In genomic region chr1:94633051-94633450, GRCh38 we compare ENCODE assay signal across 24 cellular contexts.
DNase-seq lines count a peak whose midpoint lies in the region; ATAC-seq and TF ChIP-seq lines count a peak whose summit lies in the region.
"Had no signal": no experiment of that assay in that cellular context is flagged by ENCODE, and none has a peak within 500 bp of the region (broad histone marks: within the 10 kb centered on the region; RNA-seq: fewer than 3 reads in every experiment).

No MANE protein-coding gene starts in this region.

- H3K4me3 ChIP-seq in body of pancreas (no peak overlapping the region), hepatocyte (no peak overlapping the region)
- H3K4me3 ChIP-seq: K562, right atrium auricular region, vagina had no signal

- DNase-seq in GM03348 (ENCODE audit: low spot score) (peak; percentile 59), body of pancreas (peak in 1 of 4 donors; percentile 46), hepatocyte (ENCODE audit: low spot score) (no peak)
- DNase-seq in activated CD4-positive, alpha-beta T cell treated with anti-CD3 and anti-CD28 coated beads, Interleukin-2, amount 10 ng/mL, durations not matched to agents 7 days and 5 days = no peak
- DNase-seq in stimulated activated CD4-positive, alpha-beta T cell treated with anti-CD3 and anti-CD28 coated beads, Interleukin-15, amount 100 ng/mL, for 24 hours = no peak
- DNase-seq: activated CD4-positive, alpha-beta T cell treated with anti-CD3 and anti-CD28 coated beads, Interleukin-2, amount 10 ng/mL, durations not matched to agents 24 days and 14 days; activated CD8-positive, alpha-beta memory T cell treated with anti-CD3 and anti-CD28 coated beads, Interleukin-2, amount 10 ng/mL, durations not matched to agents 7 days and 5 days; C1 segment of cervical spinal cord; Calu3; effector memory CD8-positive, alpha-beta T cell; head of caudate nucleus; left colon; mesenchymal stem cell; naive B cell; NCI-H69; stimulated activated CD8-positive, alpha-beta memory T cell treated with anti-CD3 and anti-CD28 coated beads, Interleukin-4, amount 100 ng/mL, for 48 hours; T-helper 17 cell had no signal

- H3K36me3 ChIP-seq in body of pancreas (replicated peaks in 1 of 2; ENCODE audit: insufficient read depth in 1 of 2, low read depth in 2 of 2) = no peaks in the 10 kb centered on the region
- no peaks in the 10 kb centered on the region for H3K36me3 ChIP-seq in hepatocyte (replicated peaks; ENCODE audit: insufficient read depth, low read depth)
- H3K36me3 ChIP-seq: right atrium auricular region, vagina had no signal

- no peaks in the 10 kb centered on the region for H3K9me2 ChIP-seq in hepatocyte (replicated peaks; ENCODE audit: insufficient read depth)

- H3K27me3 ChIP-seq in body of pancreas (no peaks in the 10 kb centered on the region), hepatocyte (no peaks in the 10 kb centered on the region)
- H3K27me3 ChIP-seq: right atrium auricular region, vagina had no signal

- no peak overlapping the region for H3K27ac Mint-ChIP-seq in activated CD4-positive, alpha-beta T cell treated with anti-CD3 and anti-CD28 coated beads, Interleukin-2, amount 10 ng/mL, durations not matched to agents 7 days and 5 days
- H3K27ac Mint-ChIP-seq: activated CD4-positive, alpha-beta T cell treated with anti-CD3 and anti-CD28 coated beads, Interleukin-2, amount 10 ng/mL, durations not matched to agents 24 days and 14 days; activated CD8-positive, alpha-beta memory T cell treated with anti-CD3 and anti-CD28 coated beads, Interleukin-2, amount 10 ng/mL, durations not matched to agents 7 days and 5 days; activated naive CD4-positive, alpha-beta T cell treated with anti-CD3 and anti-CD28 coated beads, Interleukin-2, amount 50 U/mL, for 24 hours; effector memory CD8-positive, alpha-beta T cell; T-helper 17 cell had no signal

- no peak overlapping the region for H3K4me2 ChIP-seq in hepatocyte

- intact Hi-C loops in body of pancreas (cut with DNase I) = no loop called here

- no peaks in the 10 kb centered on the region for H3K9me3 Mint-ChIP-seq in activated CD4-positive, alpha-beta T cell treated with anti-CD3 and anti-CD28 coated beads, Interleukin-2, amount 10 ng/mL, durations not matched to agents 7 days and 5 days
- H3K9me3 Mint-ChIP-seq: activated CD4-positive, alpha-beta T cell treated with anti-CD3 and anti-CD28 coated beads, Interleukin-2, amount 10 ng/mL, durations not matched to agents 24 days and 14 days; activated naive CD4-positive, alpha-beta T cell treated with anti-CD3 and anti-CD28 coated beads, Interleukin-2, amount 50 U/mL, for 24 hours; effector memory CD8-positive, alpha-beta T cell had no signal

- no peak for TF ChIP-seq CTCF in body of pancreas (IDR thresholded peaks at IDR 0.05)
- TF ChIP-seq CTCF in hepatocyte (IDR thresholded peaks at IDR 0.05; ENCODE audit: poor library complexity) = no peak

- no peak overlapping the region for H3K4me3 Mint-ChIP-seq in activated CD4-positive, alpha-beta T cell treated with anti-CD3 and anti-CD28 coated beads, Interleukin-2, amount 10 ng/mL, durations not matched to agents 7 days and 5 days
- H3K4me3 Mint-ChIP-seq: activated CD4-positive, alpha-beta T cell treated with anti-CD3 and anti-CD28 coated beads, Interleukin-2, amount 10 ng/mL, durations not matched to agents 24 days and 14 days; activated CD8-positive, alpha-beta memory T cell treated with anti-CD3 and anti-CD28 coated beads, Interleukin-2, amount 10 ng/mL, durations not matched to agents 7 days and 5 days; activated naive CD4-positive, alpha-beta T cell treated with anti-CD3 and anti-CD28 coated beads, Interleukin-2, amount 50 U/mL, for 24 hours; effector memory CD8-positive, alpha-beta T cell; naive B cell; T-helper 17 cell had no signal

- no peaks in the 10 kb centered on the region for H3K36me3 Mint-ChIP-seq in activated CD4-positive, alpha-beta T cell treated with anti-CD3 and anti-CD28 coated beads, Interleukin-2, amount 10 ng/mL, durations not matched to agents 7 days and 5 days (ENCODE audit: low read depth)
- H3K36me3 Mint-ChIP-seq: activated CD8-positive, alpha-beta memory T cell treated with anti-CD3 and anti-CD28 coated beads, Interleukin-2, amount 10 ng/mL, durations not matched to agents 7 days and 5 days; activated naive CD4-positive, alpha-beta T cell treated with anti-CD3 and anti-CD28 coated beads, Interleukin-2, amount 50 U/mL, for 24 hours; naive B cell had no signal

- H3K9me3 ChIP-seq in body of pancreas (no peaks in the 10 kb centered on the region), hepatocyte (ENCODE audit: low read depth) (no peaks in the 10 kb centered on the region)
- H3K9me3 ChIP-seq: right atrium auricular region, vagina had no signal

- TF ChIP-seq POLR2A in body of pancreas (IDR thresholded peaks at IDR 0.05) = no peak

- peak; percentile 92 for ATAC-seq in body of pancreas
- no peak for ATAC-seq in HG03039 (IDR thresholded peaks at IDR 0.05; ENCODE audit: unreplicated experiment)
- ATAC-seq in GM19455 (IDR thresholded peaks at IDR 0.05; ENCODE audit: unreplicated experiment) = no peak
- ATAC-seq: activated CD8-positive, alpha-beta memory T cell treated with anti-CD3 and anti-CD28 coated beads, Interleukin-2, amount 10 ng/mL, durations not matched to agents 7 days and 5 days; effector memory CD8-positive, alpha-beta T cell; esophagus mucosa; K562; left colon; T-helper 17 cell had no signal

- H3K27ac ChIP-seq in body of pancreas (peak overlapping the region; percentile 39 to 80 (median 74)), hepatocyte (peak overlapping the region; percentile 75)
- H3K27ac ChIP-seq: right atrium auricular region, vagina had no signal

- H3K27me3 Mint-ChIP-seq in activated CD4-positive, alpha-beta T cell treated with anti-CD3 and anti-CD28 coated beads, Interleukin-2, amount 10 ng/mL, durations not matched to agents 7 days and 5 days = peaks cover 13% of the 10 kb centered on the region

- no peaks in the 10 kb centered on the region for H3K79me2 ChIP-seq in hepatocyte

- H3K4me1 ChIP-seq in body of pancreas (peaks cover 50% of the 10 kb centered on the region), hepatocyte (ENCODE audit: insufficient read depth) (peaks cover 26% of the 10 kb centered on the region)
- H3K4me1 ChIP-seq: right atrium auricular region, vagina had no signal

- WGBS in body of pancreas, 2 donors = 40 to 48% methylated on average over 4 of the region's 4 CpGs
- WGBS in hepatocyte (ENCODE audit: low lambda C conversion rate, missing lambda C conversion rate) = 40% methylated on average over 4 of the region's 4 CpGs

- CTCF ChIA-PET in activated CD4-positive, alpha-beta T cell treated with anti-CD3 and anti-CD28 coated beads, Interleukin-2, amount 10 ng/mL, durations not matched to agents 7 days and 5 days (lab: Charles Lee) = interaction anchor here (0.6 kb wide), 1 partner anchor 177 kb away, joined by 3 read pairs; no protein-coding TSS in a partner anchor

- no peaks in the 10 kb centered on the region for H3K4me1 Mint-ChIP-seq in activated CD4-positive, alpha-beta T cell treated with anti-CD3 and anti-CD28 coated beads, Interleukin-2, amount 10 ng/mL, durations not matched to agents 7 days and 5 days
- H3K4me1 Mint-ChIP-seq: activated CD4-positive, alpha-beta T cell treated with anti-CD3 and anti-CD28 coated beads, Interleukin-2, amount 10 ng/mL, durations not matched to agents 24 days and 14 days; activated CD8-positive, alpha-beta memory T cell treated with anti-CD3 and anti-CD28 coated beads, Interleukin-2, amount 10 ng/mL, durations not matched to agents 7 days and 5 days; activated naive CD4-positive, alpha-beta T cell treated with anti-CD3 and anti-CD28 coated beads, Interleukin-2, amount 50 U/mL, for 24 hours; naive B cell had no signal

- H2AFZ ChIP-seq in hepatocyte = no peak overlapping the region

- no peaks in the 10 kb centered on the region for H4K20me1 ChIP-seq in hepatocyte (ENCODE audit: insufficient read depth, poor library complexity, severe bottlenecking)

- POLR2A ChIA-PET in activated CD4-positive, alpha-beta T cell treated with anti-CD3 and anti-CD28 coated beads, Interleukin-2, amount 10 ng/mL, durations not matched to agents 7 days and 5 days (lab: Charles Lee) = no interaction called here
